Comparison of ENCODE assay signal across 1 cellular context in genomic region chr19:2330632-2331284, GRCh38.
TF ChIP-seq lines count a peak whose summit lies in the region.

No MANE protein-coding gene starts in this region.

TF ChIP-seq in HEK293, 187 proteins besides CTCF, POLR2A, EP300 and RAD21 (continued from another document):
- TF ChIP-seq REST (tag by site-specific recombination; IDR thresholded peaks at IDR 0.05) (no peak), ZFP69B (tag by site-specific recombination; IDR thresholded peaks at IDR 0.05) (no peak)
- TF ChIP-seq, protein P1, sequence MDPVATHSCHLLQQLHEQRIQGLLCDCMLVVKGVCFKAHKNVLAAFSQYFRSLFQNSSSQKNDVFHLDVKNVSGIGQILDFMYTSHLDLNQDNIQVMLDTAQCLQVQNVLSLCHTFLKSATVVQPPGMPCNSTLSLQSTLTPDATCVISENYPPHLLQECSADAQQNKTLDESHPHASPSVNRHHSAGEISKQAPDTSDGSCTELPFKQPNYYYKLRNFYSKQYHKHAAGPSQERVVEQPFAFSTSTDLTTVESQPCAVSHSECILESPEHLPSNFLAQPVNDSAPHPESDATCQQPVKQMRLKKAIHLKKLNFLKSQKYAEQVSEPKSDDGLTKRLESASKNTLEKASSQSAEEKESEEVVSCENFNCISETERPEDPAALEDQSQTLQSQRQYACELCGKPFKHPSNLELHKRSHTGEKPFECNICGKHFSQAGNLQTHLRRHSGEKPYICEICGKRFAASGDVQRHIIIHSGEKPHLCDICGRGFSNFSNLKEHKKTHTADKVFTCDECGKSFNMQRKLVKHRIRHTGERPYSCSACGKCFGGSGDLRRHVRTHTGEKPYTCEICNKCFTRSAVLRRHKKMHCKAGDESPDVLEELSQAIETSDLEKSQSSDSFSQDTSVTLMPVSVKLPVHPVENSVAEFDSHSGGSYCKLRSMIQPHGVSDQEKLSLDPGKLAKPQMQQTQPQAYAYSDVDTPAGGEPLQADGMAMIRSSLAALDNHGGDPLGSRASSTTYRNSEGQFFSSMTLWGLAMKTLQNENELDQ (tag by site-specific recombination; IDR thresholded peaks at IDR 0.05; ENCODE audit: low read depth), result no peak
